8 cellular contexts compared by ENCODE assay signal in the genomic region with DNA sequence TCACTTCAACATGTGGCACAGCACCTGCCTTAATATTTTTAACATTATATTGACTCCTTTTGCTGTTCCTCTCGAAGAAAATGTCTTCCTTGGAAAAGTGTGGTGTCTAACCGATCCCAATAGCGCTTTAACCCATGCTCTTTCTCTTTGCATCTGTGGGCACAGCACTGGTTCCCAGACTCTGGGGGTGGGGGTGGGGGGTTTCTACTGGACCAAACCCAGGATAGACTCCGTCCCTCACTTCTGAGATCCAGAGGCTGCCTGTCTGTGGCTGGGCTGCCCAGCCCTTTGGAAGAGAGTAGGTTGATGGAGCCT. TPM values are rescaled to one million over a fixed set of nuclear protein-coding genes. Genes with fewer than 3 reads are reported as not detected.
DNase-seq lines count a peak whose midpoint lies in the region; ATAC-seq lines count a peak whose summit lies in the region.

No MANE protein-coding gene starts in this region.

- peaks cover 6% of the 10 kb centered on the region for H3K36me3 Mint-ChIP-seq in activated CD4-positive, alpha-beta memory T cell treated with anti-CD3 and anti-CD28 coated beads for 36 hours
- peaks cover under 1% of the 10 kb centered on the region for H3K36me3 Mint-ChIP-seq in stimulated activated memory B cell treated with anti-CD40 and anti-IgM and Interleukin-4, amounts not matched to agents 10 μg/mL and 1 μg/mL and 100 μg/mL, for 72 hours

- no peaks in the 10 kb centered on the region; the same call in 1 of the 2 replicates for H3K4me1 ChIP-seq in iPS DF 6.9 (ENCODE audit: control insufficient read depth, insufficient read depth, low read length)

- WGBS in iPS DF 6.9 (ENCODE audit: insufficient coverage, insufficient read length) = no CpG with 5 or more reads among the region's 4 CpGs

- H3K27ac ChIP-seq in iPS DF 6.9 (ENCODE audit: low read length) = no peak overlapping the region

- no peaks in the 10 kb centered on the region for H3K9me3 ChIP-seq in iPS DF 6.9 (ENCODE audit: control insufficient read depth, insufficient read depth, low read length)

- ATAC-seq in stimulated activated memory B cell treated with anti-CD40 and anti-IgM and Interleukin-4, amounts not matched to agents 10 μg/mL and 1 μg/mL and 100 μg/mL, for 72 hours = no peak

- DNase-seq in NCI-H345 treated with DMSO at 0.1 percent for 48 hours (lab: John Stamatoyannopoulos, UW; ENCODE audit: unreplicated experiment) = peak; percentile 28
- DNase-seq in NCI-H345 (lab: John Stamatoyannopoulos, UW) = no peak
- DNase-seq in activated CD4-positive, alpha-beta memory T cell treated with anti-CD3 and anti-CD28 coated beads for 36 hours = no peak
- DNase-seq in iPS DF 6.9 (ENCODE audit: low read depth, low spot score) = no peak
- no peak for DNase-seq in NCI-H1436 (lab: John Stamatoyannopoulos, UW)
- DNase-seq in COLO668 (lab: John Stamatoyannopoulos, UW; ENCODE audit: unreplicated experiment) = no peak
- DNase-seq in kidney glomerular epithelial cell (lab: John Stamatoyannopoulos, UW) = no peak

- H3K27me3 Mint-ChIP-seq in activated CD4-positive, alpha-beta memory T cell treated with anti-CD3 and anti-CD28 coated beads for 36 hours = peaks cover 1% of the 10 kb centered on the region
- H3K27me3 Mint-ChIP-seq in stimulated activated memory B cell treated with anti-CD40 and anti-IgM and Interleukin-4, amounts not matched to agents 10 μg/mL and 1 μg/mL and 100 μg/mL, for 72 hours = no peaks in the 10 kb centered on the region

- intact Hi-C loops in activated CD4-positive, alpha-beta memory T cell treated with anti-CD3 and anti-CD28 coated beads for 36 hours (cut with micrococcal nuclease) = loop anchor here (5.0 to 10.0 kb wide), 2 partner anchors 441 to 1813 kb away; partner anchors contain the start of genes ORC3 and RNGTT

- H3K9me3 Mint-ChIP-seq in activated CD4-positive, alpha-beta memory T cell treated with anti-CD3 and anti-CD28 coated beads for 36 hours = no peaks in the 10 kb centered on the region
- no peaks in the 10 kb centered on the region for H3K9me3 Mint-ChIP-seq in stimulated activated memory B cell treated with anti-CD40 and anti-IgM and Interleukin-4, amounts not matched to agents 10 μg/mL and 1 μg/mL and 100 μg/mL, for 72 hours

- H3K4me3 ChIP-seq in iPS DF 6.9 (ENCODE audit: low read length) = peak overlapping the region; percentile 63; the same call in 1 of the 2 replicates

- POLR2A ChIA-PET in activated CD4-positive, alpha-beta memory T cell treated with anti-CD3 and anti-CD28 coated beads for 36 hours (lab: Charles Lee) = no interaction called here

- no peaks in the 10 kb centered on the region for H3K27me3 ChIP-seq in iPS DF 6.9 (ENCODE audit: control insufficient read depth, insufficient read depth, low read length)

- CTCF ChIA-PET in activated CD4-positive, alpha-beta memory T cell treated with anti-CD3 and anti-CD28 coated beads for 36 hours (lab: Charles Lee) = no interaction called here

- H3K27ac Mint-ChIP-seq in activated CD4-positive, alpha-beta memory T cell treated with anti-CD3 and anti-CD28 coated beads for 36 hours = peak overlapping the region; percentile 97
- peak overlapping the region; percentile 94 for H3K27ac Mint-ChIP-seq in stimulated activated memory B cell treated with anti-CD40 and anti-IgM and Interleukin-4, amounts not matched to agents 10 μg/mL and 1 μg/mL and 100 μg/mL, for 72 hours

- H3K4me1 Mint-ChIP-seq in activated CD4-positive, alpha-beta memory T cell treated with anti-CD3 and anti-CD28 coated beads for 36 hours (ENCODE audit: low read depth) = peaks cover 22% of the 10 kb centered on the region
- peaks cover 32% of the 10 kb centered on the region for H3K4me1 Mint-ChIP-seq in stimulated activated memory B cell treated with anti-CD40 and anti-IgM and Interleukin-4, amounts not matched to agents 10 μg/mL and 1 μg/mL and 100 μg/mL, for 72 hours

- no peaks in the 10 kb centered on the region for H3K36me3 ChIP-seq in iPS DF 6.9 (ENCODE audit: control insufficient read depth, insufficient read depth, low read length)

- peak overlapping the region; percentile 88 for H3K4me3 Mint-ChIP-seq in activated CD4-positive, alpha-beta memory T cell treated with anti-CD3 and anti-CD28 coated beads for 36 hours
- H3K4me3 Mint-ChIP-seq in stimulated activated memory B cell treated with anti-CD40 and anti-IgM and Interleukin-4, amounts not matched to agents 10 μg/mL and 1 μg/mL and 100 μg/mL, for 72 hours = peak overlapping the region; percentile 90

RNA-seq across cellular contexts. Expression of gene ZNF292, which starts 3.9 kb away (rescaled TPM):
- total RNA-seq in activated CD4-positive, alpha-beta memory T cell treated with anti-CD3 and anti-CD28 coated beads for 36 hours = 10 to 100 TPM; 51.9 to 52.5 TPM

RNA-seq across cellular contexts. Expression of gene CGA, which starts 56.5 kb away (rescaled TPM):
- not detected for total RNA-seq in activated CD4-positive, alpha-beta memory T cell treated with anti-CD3 and anti-CD28 coated beads for 36 hours
